Comparison of ENCODE assay signal across 9 cellular contexts in genomic region chr18:58091099-58091611, GRCh38. TPM values are rescaled to one million over a fixed set of nuclear protein-coding genes. Genes with fewer than 3 reads are reported as not detected.
DNase-seq lines count a peak whose midpoint lies in the region; ATAC-seq, FAIRE-seq and TF ChIP-seq lines count a peak whose summit lies in the region.
"Had no signal": no experiment of that assay in that cellular context is flagged by ENCODE, and none has a peak within 500 bp of the region (broad histone marks: within the 10 kb centered on the region; RNA-seq: fewer than 3 reads in every experiment).

No MANE protein-coding gene starts in this region.

- peaks cover 0 to 8% (median 0%) of the 10 kb centered on the region in 3 donors for H3K9me3 Mint-ChIP-seq in IgD-negative memory B cell

- no peak for TF ChIP-seq CTCF in keratinocyte (optimal IDR thresholded peaks at IDR 0.05 in 1 of 3, IDR thresholded peaks at IDR 0.05 in 1 of 3, conservative IDR thresholded peaks at IDR 0.05 in 1 of 3; ENCODE audit: extremely low read depth in 1 of 3, insufficient read depth in 2 of 3, low read length in 3 of 3)
- TF ChIP-seq CTCF in coronary artery (IDR thresholded peaks at IDR 0.05) = no peak
- no peak for TF ChIP-seq CTCF in brain microvascular endothelial cell (IDR thresholded peaks at IDR 0.05; ENCODE audit: low read depth, low read length, missing control alignments)

- peaks cover 33% of the 10 kb centered on the region for H3K4me1 ChIP-seq in keratinocyte (ENCODE audit: control insufficient read depth, extremely low read depth, insufficient read depth, low read length)

- H3K4me3 Mint-ChIP-seq in IgD-negative memory B cell = peak overlapping the region in 1 of 4 donors; percentile 23

- dilution Hi-C loops in keratinocyte (cut with MboI; ENCODE audit: extremely low pct_ligation_motif_present, low sequenced_read_pairs) = no loop called here

- H3K36me3 ChIP-seq in keratinocyte (ENCODE audit: control insufficient read depth in 2 of 2, extremely low read depth in 1 of 2, insufficient read depth in 2 of 2, low read length in 2 of 2) (no peaks in the 10 kb centered on the region), brain microvascular endothelial cell (replicated peaks) (no peaks in the 10 kb centered on the region)

- H4K20me1 ChIP-seq in keratinocyte (ENCODE audit: control insufficient read depth, extremely low read depth, insufficient read depth, low read length) = no peaks in the 10 kb centered on the region

- in situ Hi-C loops in brain microvascular endothelial cell (cut with HindIII; ENCODE audit: low pct_ligation_motif_present, low sequenced_read_pairs) = no loop called here

- peak overlapping the region; percentile 54 for H3K4me2 ChIP-seq in keratinocyte (ENCODE audit: control insufficient read depth, extremely low read depth, insufficient read depth, low read depth, low read length)

- H3K4me1 Mint-ChIP-seq in IgD-negative memory B cell = peaks cover 7 to 14% (median 9%) of the 10 kb centered on the region in 3 donors

- H3K27me3 ChIP-seq in keratinocyte (ENCODE audit: control insufficient read depth, extremely low read depth, insufficient read depth, low read length) (no peaks in the 10 kb centered on the region), brain microvascular endothelial cell (replicated peaks) (no peaks in the 10 kb centered on the region)

- DNase-seq in keratinocyte (ENCODE audit: low read depth, low spot score) (peak; percentile 52), NCI-H2171 (lab: John Stamatoyannopoulos, UW) (no peak), coronary artery (ENCODE audit: low spot score) (no peak), brain microvascular endothelial cell (no peak), GOT3 (lab: John Stamatoyannopoulos, UW) (no peak)
- DNase-seq: amniotic stem cell had no signal

- H2AFZ ChIP-seq in keratinocyte (ENCODE audit: control insufficient read depth, low read length) = no peak overlapping the region

- H3K27ac ChIP-seq in keratinocyte (ENCODE audit: control insufficient read depth, insufficient read depth, low read length) (peak overlapping the region; percentile 52), coronary artery (no peak overlapping the region), brain microvascular endothelial cell (no peak overlapping the region)

- ATAC-seq in GM18502 (IDR thresholded peaks at IDR 0.05; ENCODE audit: poor library complexity, unreplicated experiment) (peak; percentile 92), GM21529 (IDR thresholded peaks at IDR 0.05; ENCODE audit: unreplicated experiment) (peak; percentile 91)

- peak; percentile 97 for FAIRE-seq in keratinocyte (lab: Jason Lieb, UNC)

- H3K9me1 ChIP-seq in keratinocyte (ENCODE audit: control insufficient read depth, extremely low read depth, insufficient read depth, low read length) = no peaks in the 10 kb centered on the region

- peak overlapping the region in 1 of 3 experiments; percentile 14 for H3K4me3 ChIP-seq in keratinocyte (ENCODE audit: control insufficient read depth in 2 of 3, extremely low read depth in 1 of 3, insufficient read depth in 2 of 3, low read depth in 1 of 3, low read length in 3 of 3)
- H3K4me3 ChIP-seq in coronary artery = no peak overlapping the region
- no peak overlapping the region for H3K4me3 ChIP-seq in brain microvascular endothelial cell (ENCODE audit: low read depth, low read length)

- no peak overlapping the region for H3K9ac ChIP-seq in keratinocyte (ENCODE audit: control insufficient read depth, extremely low read depth, insufficient read depth, low read length)

- peak overlapping the region in 2 of 3 donors; percentile 4 to 15 for H3K27ac Mint-ChIP-seq in IgD-negative memory B cell

- peaks cover 8% of the 10 kb centered on the region for H3K36me3 Mint-ChIP-seq in IgD-negative memory B cell

- H3K9me3 ChIP-seq in keratinocyte (ENCODE audit: control insufficient read depth, low read depth, low read length) = no peaks in the 10 kb centered on the region

- H3K27me3 Mint-ChIP-seq in IgD-negative memory B cell = no peaks in the 10 kb centered on the region

- H3K79me2 ChIP-seq in keratinocyte (ENCODE audit: control insufficient read depth, insufficient read depth, low read length) = no peaks in the 10 kb centered on the region

RNA-seq across cellular contexts. Expression of gene NEDD4L, which starts 47.1 kb away (rescaled TPM):
- 9.6 TPM for polyA plus RNA-seq in IgD-negative memory B cell
- 27.3 to 80.8 TPM (median 52.6 TPM) in 3 replicates for polyA plus RNA-seq in keratinocyte
- 109 TPM for polyA plus RNA-seq in keratinocyte (2011; ENCODE audit: low read depth)
- polyA plus RNA-seq in keratinocyte (2011; cell fraction: cytosol; rRNA removed) = 39.3 and 48.6 TPM in 2 replicates
- polyA plus RNA-seq in keratinocyte (2011; cell fraction: nucleus; rRNA removed) = 117 and 140 TPM in 2 replicates
- polyA plus RNA-seq in keratinocyte (2012; ENCODE audit: low replicate concordance) = 77.8 and 96.4 TPM in 2 replicates
- 65.0 to 149 TPM (median 125 TPM) in 3 replicates for polyA minus RNA-seq in keratinocyte
- 26.9 TPM for polyA minus RNA-seq in keratinocyte (2011; cell fraction: cytosol; rRNA and poly(A)+ RNA removed)
- 108 and 202 TPM in 2 replicates for polyA minus RNA-seq in keratinocyte (2011; cell fraction: nucleus; rRNA and poly(A)+ RNA removed)
